In genomic region chr9:137574192-137574591, GRCh38 we compare ENCODE assay signal across 20 cellular contexts. TPM values are rescaled to one million over a fixed set of nuclear protein-coding genes. Genes with fewer than 3 reads are reported as not detected.
DNase-seq lines count a peak whose midpoint lies in the region; ATAC-seq, FAIRE-seq and TF ChIP-seq lines count a peak whose summit lies in the region.
"Had no signal": no experiment of that assay in that cellular context is flagged by ENCODE, and none has a peak within 500 bp of the region (broad histone marks: within the 10 kb centered on the region; RNA-seq: fewer than 3 reads in every experiment).

No MANE protein-coding gene starts in this region.

- H3K9me3 ChIP-seq in right cardiac atrium (ENCODE audit: control insufficient read depth, low read length) = no peaks in the 10 kb centered on the region
- H3K9me3 ChIP-seq in OCI-LY3 (ENCODE audit: insufficient read depth, low read length) = no peaks in the 10 kb centered on the region
- H3K9me3 ChIP-seq: BE2C, Caco-2 had no signal

- intact Hi-C loops in right cardiac atrium (cut with DNase I) = no loop called here
- intact Hi-C loops in left cardiac atrium (cut with DNase I) = no loop called here

- TF ChIP-seq POLR2A in GM12892 (IDR thresholded peaks at IDR 0.05; ENCODE audit: low read depth, low read length) = no peak

- in situ Hi-C loops in GM13976 (cut with MboI; ENCODE audit: low sequenced_read_pairs, unreplicated experiment) = no loop called here

- H4K20me1 ChIP-seq in OCI-LY3 (ENCODE audit: insufficient read depth, low read length) = peaks cover 8% of the 10 kb centered on the region; the same call in 1 of the 2 replicates

- H3K9ac ChIP-seq in OCI-LY3 (ENCODE audit: low read length) = no peak overlapping the region
- H3K9ac ChIP-seq: GM23248, KMS-11 had no signal

- H3K4me1 ChIP-seq in right cardiac atrium (ENCODE audit: control insufficient read depth, insufficient read depth, low read length) (peaks cover 5% of the 10 kb centered on the region), OCI-LY3 (ENCODE audit: low read length) (peaks cover 35% of the 10 kb centered on the region)
- H3K4me1 ChIP-seq: BE2C had no signal

- H3K4me3 ChIP-seq in right cardiac atrium (ENCODE audit: low read length) = no peak overlapping the region
- no peak overlapping the region for H3K4me3 ChIP-seq in OCI-LY3 (ENCODE audit: low read length)
- H3K4me3 ChIP-seq in H7 (ENCODE audit: insufficient read depth, low read depth, low read length) = no peak overlapping the region
- H3K4me3 ChIP-seq: GM23248 had no signal

- FAIRE-seq in GM12892 (lab: Jason Lieb, UNC) = no peak
- FAIRE-seq: A204.1, D721Med, GM19239 had no signal

- H3K79me2 ChIP-seq in OCI-LY3 (ENCODE audit: low read length) = peaks cover 65% of the 10 kb centered on the region

- H2AFZ ChIP-seq in OCI-LY3 (ENCODE audit: low read depth, low read length) = no peak overlapping the region
- H2AFZ ChIP-seq: GM23248 had no signal

- 86% methylated on average over 10 of the region's 10 CpGs for WGBS in right cardiac atrium

- peak overlapping the region; percentile 89; the same call in 1 of the 2 replicates for H3K4me2 ChIP-seq in OCI-LY3 (ENCODE audit: low read length)

- H3K36me3 ChIP-seq in OCI-LY3 (replicated peaks; ENCODE audit: low read depth, low read length) (peaks cover 35% of the 10 kb centered on the region), H7 (replicated peaks; ENCODE audit: control insufficient read depth, insufficient read depth, low read length) (peaks cover 30% of the 10 kb centered on the region)

- TF ChIP-seq CTCF in OCI-LY3 (IDR thresholded peaks at IDR 0.05; ENCODE audit: low read depth, low read length) (no peak), GM13976 (IDR thresholded peaks at IDR 0.05; ENCODE audit: borderline replicate concordance, control extremely low read depth, extremely low read depth, insufficient read depth, missing control alignments) (no peak)

- H3K27me3 ChIP-seq in right cardiac atrium (ENCODE audit: control insufficient read depth, insufficient read depth) (no peaks in the 10 kb centered on the region), OCI-LY3 (ENCODE audit: low read depth, low read length) (no peaks in the 10 kb centered on the region), H7 (ENCODE audit: control insufficient read depth, insufficient read depth, low read length) (no peaks in the 10 kb centered on the region)
- H3K27me3 ChIP-seq: BE2C had no signal

- DNase-seq in right cardiac atrium (no peak), left cardiac atrium (no peak), epidermal melanocyte (ENCODE audit: insufficient read length, low spot score) (peak; percentile 8), GM13976 (ENCODE audit: low spot score) (no peak), H7 (no peak), GM12892 (ENCODE audit: insufficient read length) (no peak)
- DNase-seq: ACHN; BE2C; Caco-2; CD4-positive, alpha-beta T cell; GF-D8; GM23248; HCEC 1CT had no signal

- ATAC-seq in right cardiac atrium (no peak), left cardiac atrium (no peak)

- H3K27ac ChIP-seq in right cardiac atrium (ENCODE audit: low read length) (peak overlapping the region; percentile 3), OCI-LY3 (ENCODE audit: low read length) (peak overlapping the region; percentile 86; the same call in 1 of the 2 replicates)
- H3K27ac ChIP-seq: C4-2B, GM23248 had no signal

RNA-seq across cellular contexts. Expression of gene DPH7, which starts 4.5 kb away (rescaled TPM):
- 10 to 100 TPM; 17.8 to 28.1 (median 21.1) TPM for total RNA-seq in right cardiac atrium
- polyA plus RNA-seq in right cardiac atrium = 20.5 TPM
- 10 to 100 TPM; 18.4 to 21.4 TPM for total RNA-seq in left cardiac atrium
- total RNA-seq in H7 (2014; rRNA removed; shearing (Covaris generic)) = 41.8 and 49.1 TPM in 2 replicates
- 30.3 TPM for polyA plus RNA-seq in GM12892 (2012; ENCODE audit: missing spikeins)

RNA-seq across cellular contexts. Expression of gene ZMYND19, which starts 16.1 kb away (rescaled TPM):
- 1 to 10 TPM; 7.6 to 9.4 (median 9.0) TPM for total RNA-seq in right cardiac atrium
- polyA plus RNA-seq in right cardiac atrium = 9.5 TPM
- total RNA-seq in left cardiac atrium = 10 to 100 TPM in 1 of 2 donors, 1 to 10 TPM in 1; 9.4 to 12.2 TPM
- 66.3 and 92.1 TPM in 2 replicates for total RNA-seq in H7 (2014; rRNA removed; shearing (Covaris generic))
- 26.2 TPM for polyA plus RNA-seq in GM12892 (2012; ENCODE audit: missing spikeins)

RNA-seq across cellular contexts. Expression of gene MRPL41, which starts 22.5 kb away (rescaled TPM):
- total RNA-seq in right cardiac atrium = 100 to 1,000 TPM; 149 to 194 (median 185) TPM
- polyA plus RNA-seq in right cardiac atrium = 460 TPM
- total RNA-seq in left cardiac atrium = 100 to 1,000 TPM; 171 to 182 TPM
- 74.5 and 78.8 TPM in 2 replicates for total RNA-seq in H7 (2014; rRNA removed; shearing (Covaris generic))
- 15.5 TPM for polyA plus RNA-seq in GM12892 (2012; ENCODE audit: missing spikeins)

RNA-seq across cellular contexts. Expression of gene PNPLA7, which starts 24.0 kb away (rescaled TPM):
- total RNA-seq in right cardiac atrium (10 to 100 TPM in 1 of 4 donors, 1 to 10 TPM in 3; 7.4 to 13.0 (median 7.6) TPM), left cardiac atrium (1 to 10 TPM; 5.8 to 6.1 TPM)
- 5.5 TPM for polyA plus RNA-seq in right cardiac atrium
- 0.07 and 0.14 TPM in 2 replicates for total RNA-seq in H7 (2014; rRNA removed; shearing (Covaris generic))
- 1.1 TPM for polyA plus RNA-seq in GM12892 (2012; ENCODE audit: missing spikeins)
- total RNA-seq: H4 had no signal

RNA-seq across cellular contexts. Expression of gene ARRDC1, which starts 31.3 kb away (rescaled TPM):
- total RNA-seq in right cardiac atrium (10 to 100 TPM; 13.7 to 24.3 (median 20.2) TPM), left cardiac atrium (10 to 100 TPM; 17.3 to 20.0 TPM)
- 38.7 TPM for polyA plus RNA-seq in right cardiac atrium
- total RNA-seq in H7 (2014; rRNA removed; shearing (Covaris generic)) = 30.3 and 38.2 TPM in 2 replicates
- polyA plus RNA-seq in GM12892 (2012; ENCODE audit: missing spikeins) = 15.8 TPM
